ENCODE assay signal across 11 cellular contexts in the genomic region with DNA sequence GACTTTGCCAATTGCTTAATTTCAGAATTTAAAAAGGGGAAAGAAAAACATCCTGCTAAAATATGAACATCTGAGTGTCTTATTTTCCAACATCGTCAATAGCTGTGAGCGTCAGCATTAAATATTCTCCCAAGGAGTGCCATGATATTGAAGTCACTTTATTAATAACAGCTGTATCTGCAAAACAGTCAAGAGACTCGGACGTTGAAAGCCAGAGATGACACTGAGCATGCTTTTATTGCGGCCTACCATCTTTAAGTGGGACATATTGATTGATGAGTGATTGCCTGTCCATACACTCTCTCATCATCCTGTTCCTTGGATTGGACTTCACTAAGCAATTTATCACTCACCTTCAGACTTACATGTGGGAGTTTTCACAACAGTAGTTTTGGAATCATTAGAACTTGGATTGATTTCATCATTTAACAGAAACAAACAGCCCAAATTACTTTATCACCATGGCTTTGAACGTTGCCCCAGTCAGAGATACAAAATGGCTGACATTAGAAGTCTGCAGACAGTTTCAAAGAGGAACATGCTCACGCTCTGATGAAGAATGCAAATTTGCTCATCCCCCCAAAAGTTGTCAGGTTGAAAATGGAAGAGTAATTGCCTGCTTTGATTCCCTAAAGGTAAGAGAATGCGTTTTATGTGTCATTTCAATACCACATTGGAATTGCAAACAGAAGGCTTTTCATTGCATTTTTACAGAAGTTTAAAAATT. TPM values are rescaled to one million over a fixed set of nuclear protein-coding genes. Genes with fewer than 3 reads are reported as not detected.
DNase-seq lines count a peak whose midpoint lies in the region; ATAC-seq, FAIRE-seq and TF ChIP-seq lines count a peak whose summit lies in the region.
"Had no signal": no experiment of that assay in that cellular context is flagged by ENCODE, and none has a peak within 500 bp of the region (broad histone marks: within the 10 kb centered on the region; RNA-seq: fewer than 3 reads in every experiment).

No MANE protein-coding gene starts in this region.

- no peak for TF ChIP-seq EP300 in GM12878 (IDR thresholded peaks at IDR 0.05; ENCODE audit: borderline replicate concordance in 1 of 2, control insufficient read depth in 1 of 2, low read depth in 2 of 2, low read length in 2 of 2)
- TF ChIP-seq EP300 in HepG2 (IDR thresholded peaks at IDR 0.05; ENCODE audit: low read depth in 2 of 2, low read length in 2 of 2) = no peak
- TF ChIP-seq EP300 in HepG2 (CRISPR knock-in tag; IDR thresholded peaks at IDR 0.05; ENCODE audit: borderline replicate concordance) = no peak

- no peak for TF ChIP-seq POLR2A in GM12878 (IDR thresholded peaks at IDR 0.05; ENCODE audit: low read depth, low read length)
- TF ChIP-seq POLR2A in HepG2 (IDR thresholded peaks at IDR 0.05; ENCODE audit: insufficient read depth in 1 of 2, low read depth in 2 of 2, low read length in 2 of 2) = no peak

- H4K20me1 ChIP-seq in GM23338 (replicated peaks; ENCODE audit: insufficient read depth) (no peaks in the 10 kb centered on the region), GM12878 (ENCODE audit: control insufficient read depth, insufficient read depth) (no peaks in the 10 kb centered on the region), HepG2 (ENCODE audit: insufficient read depth, low read length) (no peaks in the 10 kb centered on the region)

- ATAC-seq in GM23338 (no peak), GM12878 (peak; percentile 65), HepG2 (no peak), thoracic aorta (ENCODE audit: insufficient number of reproducible peaks, low FRiP score, low read depth) (no peak), GM21528 (IDR thresholded peaks at IDR 0.05; ENCODE audit: low FRiP score, unreplicated experiment) (no peak)

- in situ Hi-C loops in GM12878 (cut with MboI) (no loop called here), HepG2 (cut with HindIII; ENCODE audit: extremely low pct_ligation_motif_present, low pct_unique_long_range_greater_than_20kb) (no loop called here)

- H3K9me3 ChIP-seq in GM12878 (replicated peaks; ENCODE audit: control insufficient read depth, insufficient read depth, low read length) = no peaks in the 10 kb centered on the region; the same call in 1 of the 3 replicates
- H3K9me3 ChIP-seq in HepG2 (ENCODE audit: low read length) = no peaks in the 10 kb centered on the region
- H3K9me3 ChIP-seq in thoracic aorta = no peaks in the 10 kb centered on the region
- H3K9me3 ChIP-seq in effector memory CD4-positive, alpha-beta T cell (ENCODE audit: control insufficient read depth, low read length) = no peaks in the 10 kb centered on the region

- no TSS peak for BruUV-seq in GM12878 (replicated peaks; lab: Mats Ljungman, UMichigan)
- BruUV-seq in HepG2 (replicated peaks; lab: Mats Ljungman, UMichigan) = TSS peak; percentile 58

- DNase-seq in GM23338 (ENCODE audit: low spot score) (no peak), GM12878 (ENCODE audit: low read depth, low spot score) (no peak), HepG2 (ENCODE audit: low spot score) (no peak), thoracic aorta (ENCODE audit: low spot score) (no peak), globus pallidus (ENCODE audit: low spot score) (no peak)
- no peak for DNase-seq in stimulated activated CD4-positive, alpha-beta T cell treated with anti-CD3 and anti-CD28 coated beads, Interleukin-2, amount 100 ng/mL, for 24 hours
- DNase-seq in effector memory CD4-positive, alpha-beta T cell = no peak
- DNase-seq: activated CD4-positive, CD25-positive, alpha-beta regulatory T cell; activated naive CD8-positive, alpha-beta T cell treated with anti-CD3 and anti-CD28 coated beads for 36 hours had no signal

- no peaks in the 10 kb centered on the region for H3K27me3 ChIP-seq in GM23338 (ENCODE audit: insufficient read depth)
- H3K27me3 ChIP-seq in GM12878 (replicated peaks in 1 of 2; ENCODE audit: control insufficient read depth in 2 of 2, insufficient read depth in 2 of 2, low read length in 1 of 2) = no peaks in the 10 kb centered on the region
- H3K27me3 ChIP-seq in HepG2 (ENCODE audit: control insufficient read depth in 1 of 2, insufficient read depth in 2 of 2, low read length in 2 of 2) = no peaks in the 10 kb centered on the region
- no peaks in the 10 kb centered on the region for H3K27me3 ChIP-seq in thoracic aorta (replicated peaks; ENCODE audit: insufficient read depth)
- H3K27me3 ChIP-seq in effector memory CD4-positive, alpha-beta T cell (replicated peaks; ENCODE audit: control insufficient read depth, insufficient read depth, low read length, poor library complexity, severe bottlenecking) = no peaks in the 10 kb centered on the region

- no peak overlapping the region for H3K4me3 ChIP-seq in GM23338
- no peak overlapping the region for H3K4me3 ChIP-seq in GM12878
- peak overlapping the region in 2 of 3 experiments; percentile 14 to 39; a peak in 1 of 6 replicates for H3K4me3 ChIP-seq in HepG2 (replicated peaks in 1 of 3; ENCODE audit: insufficient read depth in 1 of 3, low read depth in 2 of 3, low read length in 3 of 3)
- no peak overlapping the region for H3K4me3 ChIP-seq in thoracic aorta
- no peak overlapping the region for H3K4me3 ChIP-seq in effector memory CD4-positive, alpha-beta T cell (ENCODE audit: insufficient read depth, low read depth, low read length, poor library complexity, severe bottlenecking)

- H3K36me3 ChIP-seq in GM23338 (ENCODE audit: insufficient read depth) (no peaks in the 10 kb centered on the region), GM12878 (ENCODE audit: control insufficient read depth in 2 of 2, insufficient read depth in 2 of 2, low read length in 1 of 2) (no peaks in the 10 kb centered on the region), HepG2 (replicated peaks in 1 of 2; ENCODE audit: control insufficient read depth in 1 of 2, insufficient read depth in 2 of 2, low read length in 2 of 2) (peaks cover 9 to 38% of the 10 kb centered on the region in 2 experiments), thoracic aorta (no peaks in the 10 kb centered on the region)
- peaks cover 11% of the 10 kb centered on the region for H3K36me3 ChIP-seq in effector memory CD4-positive, alpha-beta T cell (ENCODE audit: control insufficient read depth, insufficient read depth, low read length)

- H3K27me3 Mint-ChIP-seq in GM23338 (ENCODE audit: insufficient read depth, low read depth, poor library complexity) = no peaks in the 10 kb centered on the region
- H3K27me3 Mint-ChIP-seq: activated naive CD8-positive, alpha-beta T cell treated with anti-CD3 and anti-CD28 coated beads for 36 hours had no signal

- no peak overlapping the region for H3K4me3 Mint-ChIP-seq in GM23338
- H3K4me3 Mint-ChIP-seq: activated naive CD8-positive, alpha-beta T cell treated with anti-CD3 and anti-CD28 coated beads for 36 hours had no signal

- POLR2A ChIA-PET in GM12878 (lab: Charles Lee) = no interaction called here
- POLR2A ChIA-PET in HepG2 (lab: Yijun Ruan, JAX) = interaction anchor here (0.7 to 1.5 kb wide), 6 partner anchors 16 to 56 kb away, joined by 3 to 12 read pairs (median 6); partner anchors contain the start of gene MBNL2

- H3K4me1 Mint-ChIP-seq in GM23338 = peaks cover 19% of the 10 kb centered on the region

- no peaks in the 10 kb centered on the region for H3K9me2 ChIP-seq in GM23338 (ENCODE audit: insufficient read depth)

- H2AFZ ChIP-seq in GM23338 (peak overlapping the region; percentile 26; the same call in 1 of the 2 replicates), GM12878 (ENCODE audit: control insufficient read depth, low read depth, low read length) (no peak overlapping the region), HepG2 (ENCODE audit: low read length) (no peak overlapping the region)

- FAIRE-seq in GM12878 (lab: Jason Lieb, UNC) (peak; percentile 57), HepG2 (lab: Jason Lieb, UNC) (peak; percentile 52)

- no peaks in the 10 kb centered on the region for H3K4me1 ChIP-seq in GM23338 (ENCODE audit: insufficient read depth)
- peaks cover 17% of the 10 kb centered on the region for H3K4me1 ChIP-seq in GM12878 (ENCODE audit: control insufficient read depth, insufficient read depth, low read length)
- H3K4me1 ChIP-seq in HepG2 (ENCODE audit: insufficient read depth, low read length) = peaks cover 100% of the 10 kb centered on the region
- peaks cover 69 to 89% of the 10 kb centered on the region in 2 donors for H3K4me1 ChIP-seq in thoracic aorta (ENCODE audit: control insufficient read depth in 1 of 2, low read depth in 2 of 2)
- no peaks in the 10 kb centered on the region for H3K4me1 ChIP-seq in effector memory CD4-positive, alpha-beta T cell (ENCODE audit: control insufficient read depth, insufficient read depth, low read length, poor library complexity, severe bottlenecking)

- 61% methylated on average over 8 of the region's 8 CpGs for WGBS in GM12878 (ENCODE audit: insufficient coverage, insufficient replicate concordance, low lambda C conversion rate, missing lambda C conversion rate)
- 79% methylated on average over 8 of the region's 8 CpGs for WGBS in HepG2 (ENCODE audit: low lambda C conversion rate)

- H3K9ac ChIP-seq in GM12878 (ENCODE audit: control insufficient read depth, insufficient read depth, low read length) = no peak overlapping the region
- peak overlapping the region; percentile 54 for H3K9ac ChIP-seq in HepG2 (ENCODE audit: insufficient read depth, low read depth, low read length)

- no peaks in the 10 kb centered on the region for H3K9me3 Mint-ChIP-seq in GM23338

- RAD21 ChIA-PET in GM12878 (lab: Charles Lee; ENCODE audit: unreplicated experiment) = no interaction called here

- intact Hi-C loops in GM12878 (cut with micrococcal nuclease; ENCODE audit: unreplicated experiment) = no loop called here
- intact Hi-C loops in HepG2 (cut with micrococcal nuclease; ENCODE audit: unreplicated experiment) = loop anchor here (1.0 to 2.0 kb wide), 5 partner anchors 13 to 69 kb away; partner anchors contain the start of gene MBNL2

- SMC1A ChIA-PET in GM12878 (lab: Charles Lee; ENCODE audit: uncharacterized antibody, unreplicated experiment) = interaction anchor here (1.2 to 1.5 kb wide), 3 partner anchors 39 to 68 kb away, joined by 3 to 5 read pairs (median 3); partner anchors contain the start of gene MBNL2

- no peaks in the 10 kb centered on the region for H3K79me2 ChIP-seq in GM23338 (replicated peaks; ENCODE audit: insufficient read depth)
- no peaks in the 10 kb centered on the region for H3K79me2 ChIP-seq in GM12878 (ENCODE audit: control insufficient read depth, insufficient read depth, low read length)
- peaks cover 77% of the 10 kb centered on the region for H3K79me2 ChIP-seq in HepG2 (ENCODE audit: insufficient read depth, low read length)

- TF ChIP-seq RAD21 in GM12878 (IDR thresholded peaks at IDR 0.05; ENCODE audit: insufficient read depth, low read depth, low read length) (no peak), HepG2 (CRISPR knock-in tag; IDR thresholded peaks at IDR 0.05) (no peak)

- H3K27ac Mint-ChIP-seq in GM23338 = no peak overlapping the region
- H3K27ac Mint-ChIP-seq: activated naive CD8-positive, alpha-beta T cell treated with anti-CD3 and anti-CD28 coated beads for 36 hours had no signal

- H3F3A ChIP-seq in GM23338 (replicated peaks; ENCODE audit: low read depth) = no peaks in the 10 kb centered on the region

- TF ChIP-seq CTCF in GM23338 (conservative IDR thresholded peaks at IDR 0.05; ENCODE audit: low read depth in 2 of 2) = no peak
- no peak for TF ChIP-seq CTCF in GM12878 (IDR thresholded peaks at IDR 0.05 in 2 of 3, conservative IDR thresholded peaks at IDR 0.05 in 1 of 3; ENCODE audit: control insufficient read depth in 2 of 3, extremely low read depth in 1 of 3, insufficient read depth in 1 of 3, low read depth in 3 of 3, low read length in 3 of 3)
- no peak for TF ChIP-seq CTCF in HepG2 (CRISPR knock-in tag; IDR thresholded peaks at IDR 0.05)
- no peak for TF ChIP-seq CTCF in thoracic aorta (IDR thresholded peaks at IDR 0.05)

- H3K27ac ChIP-seq in GM23338 (ENCODE audit: low read depth) = no peak overlapping the region
- no peak overlapping the region for H3K27ac ChIP-seq in GM12878 (ENCODE audit: control insufficient read depth, insufficient read depth)
- peak overlapping the region; percentile 86 for H3K27ac ChIP-seq in HepG2 (ENCODE audit: extremely low read length, insufficient read depth, low read length)
- peak overlapping the region; percentile 77 to 89 for H3K27ac ChIP-seq in thoracic aorta
- H3K27ac ChIP-seq in effector memory CD4-positive, alpha-beta T cell (ENCODE audit: insufficient read depth, low read length, poor library complexity, severe bottlenecking) = no peak overlapping the region
- H3K27ac ChIP-seq: C4-2B had no signal

- H3K4me2 ChIP-seq in GM23338 (no peak overlapping the region), GM12878 (ENCODE audit: control insufficient read depth, insufficient read depth) (0 out of 2 replicates have a peak overlapping the region, but pooled peaks have one; percentile 10), HepG2 (ENCODE audit: low read depth, low read length) (peak overlapping the region; percentile 46)

- CTCF ChIA-PET in GM12878 (lab: Yijun Ruan, JAX) = interaction anchor here (1.0 kb wide), 2 partner anchors 51 to 166 kb away, joined by 3 read pairs; no protein-coding TSS in a partner anchor
- CTCF ChIA-PET in HepG2 (lab: Yijun Ruan, JAX; ENCODE audit: low intra/inter-chr PET ratio, low total read pairs) = no interaction called here

- no peaks in the 10 kb centered on the region for H3K36me3 Mint-ChIP-seq in GM23338 (ENCODE audit: low read depth)

RNA-seq across cellular contexts. Expression of gene MBNL2, which starts 53.8 kb away (rescaled TPM):
- total RNA-seq in GM23338 (2014; rRNA removed; shearing (Covaris generic)) = 1.3 and 3.2 TPM in 2 replicates
- polyA plus RNA-seq in GM23338 (2016; fragmentation: Nextera tagmentation; extraction: Ambion mirVana) (0.49 and 0.55 TPM in 2 replicates), GM12878 (2011; rRNA removed) (6.4 and 7.6 TPM in 2 replicates), GM12878 (2014; fragmentation: Illumina TruSeq; extraction: Trizol) (5.0 and 5.6 TPM in 2 replicates), GM12878 (2014; fragmentation: Nextera tagmentation; extraction: Ambion mirVana) (1 to 10 TPM; 1.6 to 2.1 TPM), GM12878 (2014; rRNA removed) (1.7 and 2.9 TPM in 2 replicates), GM12878 (2016; fragmentation: Nextera tagmentation; extraction: Ambion mirVana) (1 to 10 TPM; 9.6 to 9.7 TPM), HepG2 (2011; rRNA removed) (59.0 and 62.9 TPM in 2 replicates)
- 32.9 and 34.6 TPM in 2 replicates for total RNA-seq in GM12878 (2013; cell fraction: nucleolus; rRNA removed)
- total RNA-seq in GM12878 (2014; rRNA removed) (7.0 TPM in 2 replicates), GM12878 (2014; rRNA removed; fragmentation: Illumina TruSeq; extraction: Trizol) (6.3 and 7.7 TPM in 2 replicates), GM12878 (2021) (6.6 and 7.6 TPM in 2 replicates), HepG2 (2016; rRNA removed; fragmentation: Illumina TruSeq; extraction: Trizol) (30.8 and 48.1 TPM in 2 replicates), thoracic aorta (10 to 100 TPM; 59.6 to 67.7 TPM)
- 2.8 TPM for polyA plus RNA-seq in GM12878 (2011; ENCODE audit: low read depth)
- polyA plus RNA-seq in GM12878 (2011; cell fraction: cytosol; rRNA removed) = 4.7 and 7.0 TPM in 2 replicates
- 5.3 and 5.7 TPM in 2 replicates for polyA plus RNA-seq in GM12878 (2011; cell fraction: nucleus; rRNA removed)
- polyA plus RNA-seq in GM12878 (2012) = 5.3 TPM in 2 replicates
- polyA minus RNA-seq in GM12878 (2011; rRNA and poly(A)+ RNA removed) = 19.7 and 30.4 TPM in 2 replicates
- polyA minus RNA-seq in GM12878 (2011; cell fraction: cytosol; rRNA and poly(A)+ RNA removed) = 6.4 and 10.2 TPM in 2 replicates
- polyA minus RNA-seq in GM12878 (2011; cell fraction: nucleus; rRNA and poly(A)+ RNA removed) = 7.4 and 10.0 TPM in 2 replicates
- total RNA-seq in HepG2 (2016; cell fraction: cytosol; rRNA removed; fragmentation: Illumina TruSeq; extraction: Trizol; ENCODE audit: low read depth) = 4.0 and 5.0 TPM in 2 replicates
- total RNA-seq in HepG2 (2016; cell fraction: insoluble cytoplasmic fraction; rRNA removed; fragmentation: Illumina TruSeq; extraction: Trizol) = 27.9 and 48.3 TPM in 2 replicates
- total RNA-seq in HepG2 (2016; cell fraction: membrane; rRNA removed; fragmentation: Illumina TruSeq; extraction: Trizol) = 15.6 and 16.3 TPM in 2 replicates
- total RNA-seq in HepG2 (2016; cell fraction: nucleus; rRNA removed; fragmentation: Illumina TruSeq; extraction: Trizol) = 50.3 and 53.0 TPM in 2 replicates
- polyA plus RNA-seq in HepG2 (2011; cell fraction: cytosol; rRNA removed) = 44.6 and 63.1 TPM in 2 replicates
- 78.5 and 95.6 TPM in 2 replicates for polyA plus RNA-seq in HepG2 (2011; cell fraction: nucleus; rRNA removed)
- polyA plus RNA-seq in HepG2 (2012) = 49.8 and 59.5 TPM in 2 replicates
- polyA plus RNA-seq in HepG2 (2016; cell fraction: cytosol; fragmentation: Illumina TruSeq; extraction: Trizol; ENCODE audit: low read depth) = 0.49 and 0.73 TPM in 2 replicates
- 27.4 and 31.9 TPM in 2 replicates for polyA plus RNA-seq in HepG2 (2016; cell fraction: insoluble cytoplasmic fraction; fragmentation: Illumina TruSeq; extraction: Trizol; ENCODE audit: low read depth)
- polyA plus RNA-seq in HepG2 (2016; cell fraction: membrane; fragmentation: Illumina TruSeq; extraction: Trizol; ENCODE audit: low read depth) = 4.4 and 4.9 TPM in 2 replicates
- 32.1 and 37.5 TPM in 2 replicates for polyA plus RNA-seq in HepG2 (2016; cell fraction: nucleus; fragmentation: Illumina TruSeq; extraction: Trizol; ENCODE audit: insufficient read depth, low read depth)
- polyA minus RNA-seq in HepG2 (2011; rRNA and poly(A)+ RNA removed; ENCODE audit: low replicate concordance) = 48.4 and 211 TPM in 2 replicates
- polyA minus RNA-seq in HepG2 (2011; cell fraction: cytosol; rRNA and poly(A)+ RNA removed) = 125 and 134 TPM in 2 replicates
- 274 and 278 TPM in 2 replicates for polyA minus RNA-seq in HepG2 (2011; cell fraction: nucleus; rRNA and poly(A)+ RNA removed)

Comparison
In these comparisons a context has a peak if more than half of its experiments do, and no peak if none do; other contexts are left out.
1. H3K27ac ChIP-seq: peak in HepG2 (single experiment) and thoracic aorta (2 of 2); none in GM23338 (single experiment), GM12878 (single experiment) and effector memory CD4-positive, alpha-beta T cell (single experiment).
2. H3K4me3 ChIP-seq: peak in HepG2 (2 of 3); none in GM23338 (single experiment), GM12878 (single experiment), thoracic aorta (single experiment) and effector memory CD4-positive, alpha-beta T cell (single experiment).